19 cellular contexts compared by ENCODE assay signal in the genomic region with DNA sequence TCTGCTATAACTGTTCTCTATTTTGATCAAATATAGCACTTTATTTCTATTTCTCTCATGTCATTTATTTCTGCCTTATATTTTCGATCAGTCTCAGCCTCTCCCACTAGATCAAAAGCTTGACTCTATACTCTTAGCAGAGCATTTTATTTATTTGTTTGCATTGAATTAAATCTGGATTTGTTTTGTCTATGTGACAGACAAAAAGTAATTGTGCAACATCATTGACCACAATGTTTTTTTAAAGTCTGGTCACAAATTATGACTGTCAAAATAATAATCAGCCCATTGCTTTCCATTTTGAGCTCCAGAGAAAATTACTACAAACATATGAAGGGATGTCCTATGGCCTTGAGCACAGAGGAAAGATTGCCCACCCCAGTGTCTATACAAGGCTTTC.
DNase-seq lines count a peak whose midpoint lies in the region; ATAC-seq, FAIRE-seq and TF ChIP-seq lines count a peak whose summit lies in the region.
"Had no signal": no experiment of that assay in that cellular context is flagged by ENCODE, and none has a peak within 500 bp of the region (broad histone marks: within the 10 kb centered on the region; RNA-seq: fewer than 3 reads in every experiment).

No MANE protein-coding gene starts in this region.

- WGBS in suprapubic skin, result 61% methylated on average over 1 of the region's 1 CpG

- H2AFZ ChIP-seq in astrocyte (ENCODE audit: low read depth, low read length), result no peak overlapping the region
- H2AFZ ChIP-seq in PC-3 (ENCODE audit: low read length), result no peak overlapping the region

- no peaks in the 10 kb centered on the region for H3K9me2 ChIP-seq in PC-3 (replicated peaks; ENCODE audit: low read length)

- H3K9ac ChIP-seq in astrocyte (ENCODE audit: low read length) (no peak overlapping the region), PC-3 (ENCODE audit: low read length) (no peak overlapping the region)

- no peak for TF ChIP-seq CTCF in astrocyte (IDR thresholded peaks at IDR 0.05; ENCODE audit: insufficient read depth, low read depth, low read length)
- TF ChIP-seq CTCF in fibroblast of villous mesenchyme (IDR thresholded peaks at IDR 0.05; ENCODE audit: insufficient read depth, low read depth, low read length), result no peak
- TF ChIP-seq CTCF in suprapubic skin (IDR thresholded peaks at IDR 0.05), result no peak
- TF ChIP-seq CTCF in PC-3 (conservative IDR thresholded peaks at IDR 0.05; ENCODE audit: low read depth, low read length), result no peak

- peak; percentile 20 for FAIRE-seq in H54 (lab: Jason Lieb, UNC)
- no peak for FAIRE-seq in astrocyte (lab: Jason Lieb, UNC)
- FAIRE-seq: A204.1, D721Med, G401.6, GM12891 had no signal

- H3K4me2 ChIP-seq in astrocyte (ENCODE audit: low read length) (no peak overlapping the region), PC-3 (ENCODE audit: low read length) (no peak overlapping the region)

- H4K20me1 ChIP-seq in astrocyte (ENCODE audit: insufficient read depth, low read length), result no peaks in the 10 kb centered on the region
- H4K20me1 ChIP-seq in PC-3 (ENCODE audit: low read length), result no peaks in the 10 kb centered on the region

- H3K27ac Mint-ChIP-seq in astrocyte (ENCODE audit: unreplicated experiment), result peak overlapping the region; percentile 68
- H3K27ac Mint-ChIP-seq: CD4-positive, CD25-positive, alpha-beta regulatory T cell; CD8-positive, alpha-beta memory T cell had no signal

- BruUV-seq in PC-3 (replicated peaks; lab: Mats Ljungman, UMichigan), result no TSS peak

- no peaks in the 10 kb centered on the region for H3K36me3 Mint-ChIP-seq in astrocyte (ENCODE audit: low read depth, unreplicated experiment)
- H3K36me3 Mint-ChIP-seq: CD4-positive, CD25-positive, alpha-beta regulatory T cell; CD8-positive, alpha-beta memory T cell had no signal

- H3K79me2 ChIP-seq in astrocyte (ENCODE audit: insufficient read depth, low read length), result no peaks in the 10 kb centered on the region
- no peaks in the 10 kb centered on the region for H3K79me2 ChIP-seq in PC-3 (ENCODE audit: low read length)

- no peak overlapping the region for H3K4me3 Mint-ChIP-seq in astrocyte (ENCODE audit: unreplicated experiment)
- H3K4me3 Mint-ChIP-seq: CD4-positive, CD25-positive, alpha-beta regulatory T cell; CD8-positive, alpha-beta memory T cell; H9 had no signal

- intact Hi-C loops in PC-3 (cut with micrococcal nuclease), result no loop called here

- H3K4me1 Mint-ChIP-seq in astrocyte (ENCODE audit: low read depth, unreplicated experiment), result peaks cover 27% of the 10 kb centered on the region
- H3K4me1 Mint-ChIP-seq: CD4-positive, CD25-positive, alpha-beta regulatory T cell; CD8-positive, alpha-beta memory T cell had no signal

- CTCF ChIA-PET in PC-3 (lab: Charles Lee), result no interaction called here

- no peaks in the 10 kb centered on the region for H3K4me1 ChIP-seq in astrocyte (ENCODE audit: insufficient read depth, low read length)
- peaks cover 3% of the 10 kb centered on the region for H3K4me1 ChIP-seq in suprapubic skin
- H3K4me1 ChIP-seq in SJCRH30, result peaks cover 9% of the 10 kb centered on the region
- H3K4me1 ChIP-seq in PC-3 (ENCODE audit: insufficient read depth, low read length), result no peaks in the 10 kb centered on the region
- H3K4me1 ChIP-seq: BE2C had no signal

- ATAC-seq in PC-3 (no peak), HG03354 (IDR thresholded peaks at IDR 0.05; ENCODE audit: poor library complexity, severe bottlenecking, unreplicated experiment) (no peak)

- H3K27me3 ChIP-seq in astrocyte (ENCODE audit: insufficient read depth, low read length) (no peaks in the 10 kb centered on the region), suprapubic skin (no peaks in the 10 kb centered on the region), SJCRH30 (no peaks in the 10 kb centered on the region), PC-3 (ENCODE audit: low read length) (no peaks in the 10 kb centered on the region)
- H3K27me3 ChIP-seq: BE2C had no signal

- H3K9me3 ChIP-seq in astrocyte (ENCODE audit: insufficient read depth, low read depth, low read length) (no peaks in the 10 kb centered on the region), suprapubic skin (no peaks in the 10 kb centered on the region), SJCRH30 (replicated peaks) (no peaks in the 10 kb centered on the region), PC-3 (ENCODE audit: low read length) (no peaks in the 10 kb centered on the region)
- H3K9me3 ChIP-seq: BE2C had no signal

- H3K36me3 ChIP-seq in astrocyte (ENCODE audit: insufficient read depth, low read length) (no peaks in the 10 kb centered on the region), suprapubic skin (no peaks in the 10 kb centered on the region), SJCRH30 (no peaks in the 10 kb centered on the region), PC-3 (ENCODE audit: low read depth, low read length) (no peaks in the 10 kb centered on the region)
- H3K36me3 ChIP-seq: BE2C had no signal

- H3K27ac ChIP-seq in astrocyte (ENCODE audit: low read depth, low read length) (no peak overlapping the region), suprapubic skin (peak overlapping the region; percentile 34), SJCRH30 (no peak overlapping the region), PC-3 (ENCODE audit: low read length) (no peak overlapping the region)

- TF ChIP-seq POLR2A in H54 (IDR thresholded peaks at IDR 0.05; ENCODE audit: low read depth, low read length), result no peak
- TF ChIP-seq POLR2A in suprapubic skin (IDR thresholded peaks at IDR 0.05), result no peak

- no peaks in the 10 kb centered on the region for H3K9me3 Mint-ChIP-seq in astrocyte (ENCODE audit: unreplicated experiment)
- H3K9me3 Mint-ChIP-seq: CD4-positive, CD25-positive, alpha-beta regulatory T cell; CD8-positive, alpha-beta memory T cell; H9 had no signal

- TF ChIP-seq EP300 in suprapubic skin (IDR thresholded peaks at IDR 0.05), result no peak

- H3F3A ChIP-seq in PC-3 (ENCODE audit: low read length, unreplicated experiment), result no peaks in the 10 kb centered on the region

- H3K4me3 ChIP-seq in astrocyte (ENCODE audit: insufficient read depth, low read depth, low read length) (no peak overlapping the region), fibroblast of villous mesenchyme (ENCODE audit: low read depth, low read length) (no peak overlapping the region), suprapubic skin (no peak overlapping the region), SJCRH30 (no peak overlapping the region), PC-3 (ENCODE audit: low read length) (no peak overlapping the region)

- POLR2A ChIA-PET in PC-3 (lab: Charles Lee; ENCODE audit: unreplicated experiment), result no interaction called here

- H3K27me3 Mint-ChIP-seq in astrocyte (ENCODE audit: low read depth, unreplicated experiment), result no peaks in the 10 kb centered on the region
- H3K27me3 Mint-ChIP-seq: CD8-positive, alpha-beta memory T cell had no signal

- DNase-seq in H54 (ENCODE audit: insufficient read length, low spot score), result no peak
- DNase-seq in astrocyte (ENCODE audit: low read depth), result no peak
- DNase-seq in fibroblast of villous mesenchyme (ENCODE audit: low read depth), result peak; percentile 12
- DNase-seq in suprapubic skin (ENCODE audit: low spot score in 2 of 2), result no peak
- DNase-seq in SJCRH30, result no peak
- no peak for DNase-seq in PC-3
- DNase-seq: ACHN; BE2C; C1 segment of cervical spinal cord; CD4-positive, CD25-positive, alpha-beta regulatory T cell; CD8-positive, alpha-beta memory T cell; COR-L47; GOT3; H9 had no signal
